Comparison of ENCODE assay signal across 8 cellular contexts in genomic region chr15:74543583-74543982, GRCh38. TPM values are rescaled to one million over a fixed set of nuclear protein-coding genes. Genes with fewer than 3 reads are reported as not detected.
DNase-seq lines count a peak whose midpoint lies in the region; ATAC-seq, FAIRE-seq and TF ChIP-seq lines count a peak whose summit lies in the region.

No MANE protein-coding gene starts in this region.

- H3K4me1 ChIP-seq in mammary epithelial cell (ENCODE audit: insufficient read depth, low read length): peaks cover 39% of the 10 kb centered on the region

- in situ Hi-C loops in mammary epithelial cell (cut with MboI; ENCODE audit: low sequenced_read_pairs in 2 of 2): loop anchor here in 1 of 2 donors (5.0 to 10.0 kb wide), 2 partner anchors 81 to 169 kb away; partner anchors contain the start of gene UBL7

- no TSS peak for BruUV-seq in mammary epithelial cell (replicated peaks; lab: Mats Ljungman, UMichigan)

- H3K4me3 ChIP-seq in mammary epithelial cell (replicated peaks in 1 of 3; ENCODE audit: insufficient read depth in 1 of 3, low read depth in 2 of 3, low read length in 3 of 3): no peak overlapping the region

- dilution Hi-C loops in mammary epithelial cell (cut with HindIII; ENCODE audit: low sequenced_read_pairs): loop anchor here (5.0 kb wide), 1 partner anchor 46 kb away; no protein-coding TSS in a partner anchor

- H3K79me2 ChIP-seq in mammary epithelial cell (ENCODE audit: insufficient read depth, low read length): peaks cover 54% of the 10 kb centered on the region

- no peak overlapping the region for H3K27ac ChIP-seq in mammary epithelial cell (ENCODE audit: insufficient read depth, low read depth, low read length)

- CTCF ChIA-PET in T-cell (lab: Charles Lee): no interaction called here
- CTCF ChIA-PET in mammary epithelial cell (lab: Charles Lee; ENCODE audit: low non-redundant PET): no interaction called here

- peaks cover 19% of the 10 kb centered on the region for H4K20me1 ChIP-seq in mammary epithelial cell (ENCODE audit: insufficient read depth, low read length)

- intact Hi-C loops in mammary epithelial cell (cut with micrococcal nuclease): no loop called here

- H2AFZ ChIP-seq in mammary epithelial cell (ENCODE audit: low read depth, low read length): no peak overlapping the region

- DNase-seq in GM19239 (ENCODE audit: insufficient read length, low spot score): no peak
- DNase-seq in T-cell: peak in 6 of 34 experiments; percentile 4 to 42 (median 20)
- no peak for DNase-seq in mammary epithelial cell
- DNase-seq in stimulated activated CD4-positive, alpha-beta T cell treated with anti-CD3 and anti-CD28 coated beads, Interleukin-2, amount 100 ng/mL, for 4 hours (ENCODE audit: low read depth): peak; percentile 21
- no peak for DNase-seq in inferior parietal cortex (ENCODE audit: extremely low spot score)
- no peak for DNase-seq in AG08395 (ENCODE audit: low spot score)

- ATAC-seq in T-cell (replicated peaks in 1 of 4) (peak in 3 of 4 experiments; percentile 11 to 16 (median 13)), GM18907 (IDR thresholded peaks at IDR 0.05; ENCODE audit: unreplicated experiment) (no peak), HG03159 (IDR thresholded peaks at IDR 0.05; ENCODE audit: unreplicated experiment) (no peak)

- no peaks in the 10 kb centered on the region for H3K27me3 Mint-ChIP-seq in T-cell

- peaks cover 8% of the 10 kb centered on the region for H3K36me3 Mint-ChIP-seq in T-cell

- H3K4me2 ChIP-seq in mammary epithelial cell (ENCODE audit: insufficient read depth, low read depth, low read length): peak overlapping the region; percentile 83

- H3K36me3 ChIP-seq in mammary epithelial cell (ENCODE audit: insufficient read depth, low read length): peaks cover 4% of the 10 kb centered on the region

- POLR2A ChIA-PET in T-cell (lab: Charles Lee): no interaction called here

- H3K4me1 Mint-ChIP-seq in T-cell: peaks cover 75 to 88% (median 78%) of the 10 kb centered on the region in 3 donors

- no peaks in the 10 kb centered on the region for H3K9me3 ChIP-seq in mammary epithelial cell (replicated peaks; ENCODE audit: insufficient read depth, low read length)

- H3K27ac Mint-ChIP-seq in T-cell: peak overlapping the region; percentile 71 to 87

- WGBS in mammary epithelial cell (ENCODE audit: low coverage, missing lambda C conversion rate): 73% methylated on average over 3 of the region's 3 CpGs

- no peak overlapping the region for H3K9ac ChIP-seq in mammary epithelial cell (ENCODE audit: insufficient read depth, low read length)

- H3K27me3 ChIP-seq in mammary epithelial cell (ENCODE audit: insufficient read depth, low read length): no peaks in the 10 kb centered on the region

- peak; percentile 28 for FAIRE-seq in GM19239 (lab: Jason Lieb, UNC)

- no peaks in the 10 kb centered on the region for H3K9me3 Mint-ChIP-seq in T-cell

- H3K4me3 Mint-ChIP-seq in T-cell: peak overlapping the region; percentile 60 to 95 (median 85)

- peak; percentile 32 to 41 for TF ChIP-seq CTCF in mammary epithelial cell (conservative IDR thresholded peaks at IDR 0.05 in 1 of 2, IDR thresholded peaks at IDR 0.05 in 1 of 2; ENCODE audit: extremely low read depth in 1 of 2, insufficient read depth in 1 of 2, low read depth in 1 of 2, low read length in 2 of 2)

RNA-seq across cellular contexts. Expression of gene ARID3B, which starts 2.6 kb away (rescaled TPM):
- total RNA-seq in T-cell (10 to 100 TPM; 36.2 to 48.7 (median 42.9) TPM), mammary epithelial cell (10 to 100 TPM in 1 of 2 donors, 1 to 10 TPM in 1; 7.0 to 12.8 TPM)
- 4.2 TPM for polyA plus RNA-seq in mammary epithelial cell
- 6.1 TPM for polyA minus RNA-seq in mammary epithelial cell

Comparison
In these comparisons a context has a peak if more than half of its experiments do, and no peak if none do; other contexts are left out.
1. ATAC-seq: peak in T-cell (3 of 4); none in GM18907 (single experiment) and HG03159 (single experiment).